Comparison of ENCODE assay signal across 8 cellular contexts in genomic region chr1:58968360-58968952, GRCh38.
A peak's percentile ranks its signal among the peaks of the same experiment; 100 is the strongest.
DNase-seq lines count a peak whose midpoint lies in the region; ATAC-seq and TF ChIP-seq lines count a peak whose summit lies in the region.

No MANE protein-coding gene starts in this region.

- H3K23ac ChIP-seq in mesendoderm (ENCODE audit: low read length) = no peak overlapping the region

- H3K27me3 Mint-ChIP-seq in type B pancreatic cell = no peaks in the 10 kb centered on the region

- H3K4me3 Mint-ChIP-seq in type B pancreatic cell = no peak overlapping the region

- H3K4me1 ChIP-seq in lower lobe of right lung = peaks cover 28% of the 10 kb centered on the region
- H3K4me1 ChIP-seq in mesendoderm (ENCODE audit: control insufficient read depth, low read depth, low read length) = no peaks in the 10 kb centered on the region

- no peak overlapping the region for H3K4me3 ChIP-seq in lower lobe of right lung
- H3K4me3 ChIP-seq in mesendoderm (ENCODE audit: low read length) = no peak overlapping the region

- no peaks in the 10 kb centered on the region for H3K36me3 Mint-ChIP-seq in type B pancreatic cell

- H3K18ac ChIP-seq in mesendoderm (ENCODE audit: low read length) = no peak overlapping the region

- H3K27ac Mint-ChIP-seq in type B pancreatic cell = peak overlapping the region; percentile 38

- H2BK120ac ChIP-seq in mesendoderm (ENCODE audit: low read depth, low read length) = no peak overlapping the region

- no peaks in the 10 kb centered on the region for H3K9me3 Mint-ChIP-seq in type B pancreatic cell

- H3K36me3 ChIP-seq in lower lobe of right lung (no peaks in the 10 kb centered on the region), mesendoderm (ENCODE audit: control insufficient read depth, insufficient read depth, low read length) (no peaks in the 10 kb centered on the region)

- ATAC-seq in GM18520 (IDR thresholded peaks at IDR 0.05; ENCODE audit: unreplicated experiment) (peak; percentile 77), HG02571 (IDR thresholded peaks at IDR 0.05; ENCODE audit: unreplicated experiment) (peak; percentile 81), lower lobe of right lung (peak; percentile 15 to 53)

- no peaks in the 10 kb centered on the region for H3K79me1 ChIP-seq in mesendoderm (ENCODE audit: low read length)

- peak overlapping the region; percentile 79 for H3K27ac ChIP-seq in caudate nucleus (ENCODE audit: low read depth, low read length)
- peak overlapping the region; percentile 74 for H3K27ac ChIP-seq in lower lobe of right lung
- H3K27ac ChIP-seq in mesendoderm (ENCODE audit: low read depth, low read length) = no peak overlapping the region

- H2BK5ac ChIP-seq in mesendoderm (ENCODE audit: low read length) = no peak overlapping the region

- H3K4ac ChIP-seq in mesendoderm (ENCODE audit: low read depth, low read length) = no peak overlapping the region

- H2BK15ac ChIP-seq in mesendoderm (replicated peaks; ENCODE audit: low read depth) = no peak overlapping the region

- no peak overlapping the region for H3K4me2 ChIP-seq in mesendoderm (ENCODE audit: low read length)

- peaks cover 24% of the 10 kb centered on the region for H3K4me1 Mint-ChIP-seq in type B pancreatic cell (ENCODE audit: unreplicated experiment)

- whole genome bisulfite sequencing in mesendoderm (ENCODE audit: extremely low coverage, insufficient coverage, low lambda C conversion rate) = no CpG with 5 or more reads among the region's 4 CpGs

- no peak overlapping the region for H4K8ac ChIP-seq in mesendoderm (ENCODE audit: low read depth, low read length)

- DNase-seq in NCI-H2107 (lab: John Stamatoyannopoulos, UW) = peak; percentile 52
- DNase-seq in caudate nucleus (lab: John Stamatoyannopoulos, UW) = peak in 23 of 61 donors; percentile 0 to 53 (median 5)
- DNase-seq in lower lobe of right lung = peak; percentile 63
- no peak for DNase-seq in type B pancreatic cell (ENCODE audit: extremely low spot score, unreplicated experiment)
- no peak for DNase-seq in mesendoderm
- DNase-seq in hepatic stellate cell (ENCODE audit: low spot score) = no peak

- TF ChIP-seq CTCF in lower lobe of right lung (IDR thresholded peaks at IDR 0.05) = no peak
- TF ChIP-seq CTCF in type B pancreatic cell (conservative IDR thresholded peaks at IDR 0.05) = no peak

- no peaks in the 10 kb centered on the region for H3K27me3 ChIP-seq in lower lobe of right lung (ENCODE audit: low read depth)
- no peaks in the 10 kb centered on the region for H3K27me3 ChIP-seq in mesendoderm (ENCODE audit: insufficient read depth, low read length, poor library complexity)

- H4K5ac ChIP-seq in mesendoderm (ENCODE audit: low read length) = no peak overlapping the region

- no peak overlapping the region for H3K56ac ChIP-seq in mesendoderm (ENCODE audit: low read length)

- H3K79me2 ChIP-seq in mesendoderm (ENCODE audit: control insufficient read depth, insufficient read depth, low read length) = no peaks in the 10 kb centered on the region

- intact Hi-C loops in lower lobe of right lung (cut with DNase I) = no loop called here

- H3K9ac ChIP-seq in mesendoderm (ENCODE audit: low read length) = no peak overlapping the region

- no peak overlapping the region for H2AK5ac ChIP-seq in mesendoderm (ENCODE audit: low read length)

- H3K9me3 ChIP-seq in lower lobe of right lung = no peaks in the 10 kb centered on the region

Comparison
In these comparisons a context has a peak if more than half of its experiments do, and no peak if none do; other contexts are left out.
1. DNase-seq: peak in NCI-H2107 (single experiment) and lower lobe of right lung (single experiment); none in type B pancreatic cell (single experiment), mesendoderm (single experiment) and hepatic stellate cell (single experiment).
2. Peak in every context shown above with its lines, with median percentiles within 50 percentile points of each other: ATAC-seq.